ENCODE assay signal across 9 cellular contexts in the genomic region with DNA sequence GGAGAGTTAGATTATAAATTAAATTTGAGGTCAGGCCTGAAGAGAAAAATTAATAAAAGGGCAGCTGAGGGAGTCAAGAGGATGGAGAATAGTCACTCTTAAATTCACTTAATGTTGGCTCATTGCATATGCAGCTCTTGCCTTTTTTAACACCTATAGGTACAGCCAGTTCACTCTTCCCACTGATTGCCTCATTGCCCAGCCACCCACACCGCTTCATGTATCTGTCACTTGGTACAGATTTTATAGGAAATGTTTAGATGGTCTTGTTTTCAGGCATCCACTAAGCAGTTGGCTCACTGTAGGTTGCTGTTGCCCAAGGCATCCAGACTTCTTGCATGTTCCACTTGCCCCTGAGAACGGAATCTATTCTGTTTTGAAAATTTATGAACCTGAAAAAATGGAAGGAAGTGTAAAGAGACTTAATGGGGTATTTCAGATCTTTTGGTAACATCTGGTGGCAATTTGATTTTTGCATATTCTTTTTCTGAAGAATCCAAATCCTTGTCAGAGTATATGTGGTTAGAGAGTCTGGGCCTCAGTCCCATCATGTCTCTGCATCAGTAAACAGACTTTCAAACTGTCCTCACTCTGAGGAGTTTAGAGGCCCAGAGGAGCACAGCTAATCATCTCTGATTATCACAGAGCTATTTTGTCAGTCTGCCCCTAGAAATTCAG.
DNase-seq lines count a peak whose midpoint lies in the region; ATAC-seq, FAIRE-seq and TF ChIP-seq lines count a peak whose summit lies in the region.
"Had no signal": no experiment of that assay in that cellular context is flagged by ENCODE, and none has a peak within 500 bp of the region (broad histone marks: within the 10 kb centered on the region; RNA-seq: fewer than 3 reads in every experiment).

No MANE protein-coding gene starts in this region.

- H3K9me2 ChIP-seq in OCI-LY7 (ENCODE audit: insufficient read depth, low read length): no peaks in the 10 kb centered on the region

- no peak for TF ChIP-seq POLR2A in K562 (conservative IDR thresholded peaks at IDR 0.05)
- TF ChIP-seq POLR2A in vagina (IDR thresholded peaks at IDR 0.05): no peak

- TF ChIP-seq CTCF in OCI-LY7 (conservative IDR thresholded peaks at IDR 0.05; ENCODE audit: low read length) (no peak), K562 (IDR thresholded peaks at IDR 0.05 in 2 of 3, conservative IDR thresholded peaks at IDR 0.05 in 1 of 3; ENCODE audit: insufficient read depth in 2 of 3, low read depth in 1 of 3, low read length in 3 of 3) (no peak), vagina (IDR thresholded peaks at IDR 0.05) (no peak)

- no peaks in the 10 kb centered on the region for H3K9me1 ChIP-seq in K562 (ENCODE audit: control insufficient read depth, insufficient read depth, low read length)

- no peaks in the 10 kb centered on the region for H3K27me3 ChIP-seq in K562 (ENCODE audit: control insufficient read depth in 2 of 2, insufficient read depth in 2 of 2, low read length in 2 of 2)
- no peaks in the 10 kb centered on the region for H3K27me3 ChIP-seq in vagina

- intact Hi-C loops in OCI-LY7 (cut with micrococcal nuclease; ENCODE audit: unreplicated experiment) (no loop called here), K562 (cut with micrococcal nuclease) (no loop called here), vagina (cut with DNase I) (no loop called here)

- WGBS in K562 (ENCODE audit: insufficient coverage, low coverage, missing lambda C conversion rate): 74% methylated on average over 2 of the region's 2 CpGs

- H3K4me1 ChIP-seq in OCI-LY7 (ENCODE audit: insufficient read depth, low read length, poor library complexity, severe bottlenecking) (peaks cover 35% of the 10 kb centered on the region), K562 (replicated peaks in 1 of 2; ENCODE audit: control insufficient read depth in 2 of 2, insufficient read depth in 2 of 2, low read length in 2 of 2) (peaks cover 6 to 31% of the 10 kb centered on the region in 2 experiments; a peak in 4 of 5 replicates), vagina (peaks cover 56% of the 10 kb centered on the region)

- ATAC-seq in K562 (no peak), HG03354 (IDR thresholded peaks at IDR 0.05; ENCODE audit: poor library complexity, severe bottlenecking, unreplicated experiment) (no peak)

- POLR2A ChIA-PET in OCI-LY7 (lab: Charles Lee) (no interaction called here), K562 (lab: Yijun Ruan, JAX) (interaction anchor here (1.2 kb wide), 1 partner anchor 9 kb away, joined by 4 read pairs; no protein-coding TSS in a partner anchor)

- no peak for FAIRE-seq in K562 (lab: Jason Lieb, UNC)

- BruUV-seq in OCI-LY7 (replicated peaks; lab: Mats Ljungman, UMichigan): no TSS peak
- BruUV-seq in K562 (replicated peaks; lab: Mats Ljungman, UMichigan): TSS peak; percentile 28

- H3K9me3 ChIP-seq in OCI-LY7 (ENCODE audit: low read length) (no peaks in the 10 kb centered on the region), K562 (replicated peaks; ENCODE audit: control insufficient read depth, insufficient read depth, low read depth, low read length) (no peaks in the 10 kb centered on the region), vagina (no peaks in the 10 kb centered on the region)

- TF ChIP-seq EP300 in K562 (IDR thresholded peaks at IDR 0.05; ENCODE audit: low read length): no peak

- peak; percentile 62 for DNase-seq in GM04503 (ENCODE audit: low read depth)
- no peak for DNase-seq in OCI-LY7 (ENCODE audit: low spot score)
- no peak for DNase-seq in K562 (ENCODE audit: extremely low read depth in 1 of 4, low spot score in 3 of 4)
- peak; percentile 15 for DNase-seq in stimulated activated CD4-positive, alpha-beta T cell treated with anti-CD3 and anti-CD28 coated beads, Interleukin-4, amount 100 ng/mL, for 1 hour
- DNase-seq in effector CD8-positive, alpha-beta T cell (lab: John Stamatoyannopoulos, UW): no peak
- no peak for DNase-seq in islet precursor cell
- no peak for DNase-seq in vagina (ENCODE audit: extremely low spot score in 2 of 2)
- DNase-seq: NCI-H1694 had no signal

- no peaks in the 10 kb centered on the region; the same call in 1 of the 2 replicates for H3K36me3 ChIP-seq in OCI-LY7 (ENCODE audit: insufficient read depth, low read length)
- peaks cover 36% of the 10 kb centered on the region for H3K36me3 ChIP-seq in K562 (ENCODE audit: control insufficient read depth, insufficient read depth, low read length)
- H3K36me3 ChIP-seq in vagina: no peaks in the 10 kb centered on the region

- H3K4me3 ChIP-seq in OCI-LY7 (ENCODE audit: low read depth, low read length, poor library complexity, severe bottlenecking): no peak overlapping the region
- no peak overlapping the region for H3K4me3 ChIP-seq in K562
- H3K4me3 ChIP-seq in vagina: no peak overlapping the region

- H3K27ac ChIP-seq in OCI-LY7 (ENCODE audit: low read depth, low read length, poor library complexity, severe bottlenecking) (no peak overlapping the region), K562 (ENCODE audit: extremely low read depth, low read depth, low read length) (no peak overlapping the region), vagina (no peak overlapping the region)

- H2AFZ ChIP-seq in OCI-LY7 (ENCODE audit: low read length) (no peak overlapping the region), K562 (ENCODE audit: low read depth, low read length) (no peak overlapping the region)

- H3K79me2 ChIP-seq in OCI-LY7 (ENCODE audit: insufficient read depth, low read depth, low read length) (no peaks in the 10 kb centered on the region; the same call in 1 of the 2 replicates), K562 (ENCODE audit: control insufficient read depth, insufficient read depth, low read length) (peaks cover 64% of the 10 kb centered on the region)

- CTCF ChIA-PET in OCI-LY7 (lab: Charles Lee; ENCODE audit: unreplicated experiment): no interaction called here
- CTCF ChIA-PET in K562 (lab: Yijun Ruan, JAX; ENCODE audit: low intra/inter-chr PET ratio): no interaction called here

- in situ Hi-C loops in K562 (cut with MboI): no loop called here

- H4K20me1 ChIP-seq in OCI-LY7 (ENCODE audit: insufficient read depth, low read length): peaks cover 7% of the 10 kb centered on the region; the same call in 1 of the 2 replicates
- H4K20me1 ChIP-seq in K562 (replicated peaks; ENCODE audit: control insufficient read depth, insufficient read depth, low read length): peaks cover 12% of the 10 kb centered on the region; the same call in 1 of the 2 replicates

- no peak overlapping the region for H3K9ac ChIP-seq in K562 (ENCODE audit: insufficient read depth in 1 of 2, low read depth in 2 of 2, low read length in 2 of 2)

- H3K4me2 ChIP-seq in OCI-LY7 (ENCODE audit: low read length) (peak overlapping the region; percentile 6; the same call in 1 of the 2 replicates), K562 (ENCODE audit: insufficient read depth, low read length) (no peak overlapping the region)

- no peak for TF ChIP-seq RAD21 in K562 (CRISPR knock-in tag; conservative IDR thresholded peaks at IDR 0.05 in 1 of 2, IDR thresholded peaks at IDR 0.05 in 1 of 2)

TF ChIP-seq in K562, 482 proteins besides CTCF, POLR2A, EP300 and RAD21:
- TF ChIP-seq U2AF2 (optimal IDR thresholded peaks at IDR 0.05; ENCODE audit: low read depth, low read length) (no peak), DIDO1 (tag; IDR thresholded peaks at IDR 0.05; ENCODE audit: low read depth) (no peak), ZNF696 (CRISPR knock-in tag; conservative IDR thresholded peaks at IDR 0.05) (no peak), CCNT2 (IDR thresholded peaks at IDR 0.05; ENCODE audit: borderline replicate concordance, extremely low read depth, insufficient read length, low read depth, low read length) (no peak), ZNF217 (CRISPR knock-in tag; IDR thresholded peaks at IDR 0.05) (no peak), RFX7 (CRISPR knock-in tag; IDR thresholded peaks at IDR 0.05) (no peak), PREB (CRISPR knock-in tag; IDR thresholded peaks at IDR 0.05) (no peak), HBP1 (CRISPR knock-in tag; IDR thresholded peaks at IDR 0.05) (no peak), ZBTB8A (IDR thresholded peaks at IDR 0.05; ENCODE audit: partially characterized antibody) (no peak)

Comparison
In these comparisons a context has a peak if more than half of its experiments do, and no peak if none do; other contexts are left out.
1. DNase-seq: peak in GM04503 (single experiment) and stimulated activated CD4-positive, alpha-beta T cell treated with anti-CD3 and anti-CD28 coated beads, Interleukin-4, amount 100 ng/mL, for 1 hour (single experiment); none in OCI-LY7 (single experiment), K562 (0 of 4), effector CD8-positive, alpha-beta T cell (single experiment), islet precursor cell (single experiment) and vagina (0 of 2).